Comparison of ENCODE assay signal across 8 cellular contexts in the genomic region with DNA sequence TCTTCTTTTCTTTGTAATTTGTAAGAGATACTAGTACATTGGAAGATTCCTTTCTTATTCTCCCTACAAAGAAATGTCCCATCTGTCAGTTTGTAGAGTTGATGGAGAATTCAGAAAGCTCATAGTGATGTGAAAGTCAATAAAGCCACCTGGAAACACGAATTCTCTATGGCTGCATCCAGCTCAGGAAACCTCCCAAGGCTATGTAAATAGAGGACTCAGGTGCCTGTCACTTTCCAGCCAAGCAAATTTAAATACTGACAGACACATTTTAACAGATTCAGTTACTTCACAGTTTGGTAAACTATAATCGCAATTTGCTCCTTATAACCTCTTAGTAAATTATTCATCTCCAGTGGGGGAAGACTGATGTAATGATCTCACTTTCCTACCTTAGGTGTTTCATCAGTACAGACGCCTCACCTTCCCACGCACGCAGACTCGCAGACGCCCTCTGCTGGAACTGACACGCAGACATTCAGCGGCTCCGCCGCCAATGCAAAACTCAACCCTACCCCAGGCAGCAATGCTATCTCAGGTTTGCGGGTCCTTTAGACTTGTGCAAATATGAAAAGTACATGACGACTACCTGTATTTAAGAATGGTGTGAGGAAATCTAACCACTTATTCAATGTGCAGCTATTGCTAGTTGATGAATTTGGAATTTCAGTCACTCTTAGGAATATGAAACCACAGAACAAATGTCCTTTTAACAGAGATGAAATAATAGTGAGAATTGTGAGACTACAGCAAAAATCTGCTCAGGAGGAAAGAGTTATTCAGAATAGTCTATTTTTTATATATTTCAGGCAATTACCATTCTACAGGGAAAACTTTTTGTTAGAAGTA.
DNase-seq lines count a peak whose midpoint lies in the region; ATAC-seq, FAIRE-seq and TF ChIP-seq lines count a peak whose summit lies in the region.

No MANE protein-coding gene starts in this region.

- H4K8ac ChIP-seq in IMR-90 (ENCODE audit: low read depth in 2 of 2, low read length in 2 of 2) = no peak overlapping the region

- H3K9ac ChIP-seq in IMR-90 (ENCODE audit: low read depth, low read length) = no peak overlapping the region
- no peak overlapping the region for H3K9ac ChIP-seq in HepG2 (ENCODE audit: insufficient read depth, low read depth, low read length)

- no peak overlapping the region for H3K18ac ChIP-seq in IMR-90 (ENCODE audit: low read depth, low read length)

- peak; percentile 50 for TF ChIP-seq RAD21 in IMR-90 (IDR thresholded peaks at IDR 0.05; ENCODE audit: low read length)
- 0 out of 2 replicates have a peak, but pooled peaks have one; percentile 18 for TF ChIP-seq RAD21 in HepG2 (CRISPR knock-in tag; IDR thresholded peaks at IDR 0.05)

- no peak overlapping the region for H3K4me3 ChIP-seq in CD4-positive, alpha-beta memory T cell (ENCODE audit: low read length in 2 of 2)
- peak overlapping the region; percentile 23; the same call in 1 of the 2 replicates for H3K4me3 ChIP-seq in IMR-90 (ENCODE audit: insufficient read depth, low read depth, low read length)
- no peak overlapping the region for H3K4me3 ChIP-seq in bronchial epithelial cell (ENCODE audit: low read depth, low read length)
- no peak overlapping the region for H3K4me3 ChIP-seq in HepG2 (replicated peaks in 1 of 3; ENCODE audit: insufficient read depth in 1 of 3, low read depth in 2 of 3, low read length in 3 of 3)

- peak; percentile 60 for TF ChIP-seq CTCF in IMR-90 (conservative IDR thresholded peaks at IDR 0.05; ENCODE audit: low read depth, low read length)
- TF ChIP-seq CTCF in bronchial epithelial cell (IDR thresholded peaks at IDR 0.05; ENCODE audit: insufficient read depth, low read length, severe bottlenecking) = peak; percentile 91
- TF ChIP-seq CTCF in HepG2 (CRISPR knock-in tag; IDR thresholded peaks at IDR 0.05) = peak; percentile 79

- intact Hi-C loops in CD4-positive, alpha-beta memory T cell (cut with micrococcal nuclease) = loop anchor here (1.0 to 10.0 kb wide), 5 partner anchors 8 to 597 kb away; no protein-coding TSS in a partner anchor
- intact Hi-C loops in IMR-90 (cut with micrococcal nuclease) (no loop called here), HepG2 (cut with micrococcal nuclease; ENCODE audit: unreplicated experiment) (loop anchor here (5.0 kb wide), 1 partner anchor 612 kb away; no protein-coding TSS in a partner anchor)

- DNase-seq in CD4-positive, alpha-beta memory T cell = peak; percentile 60 to 72 (median 66)
- DNase-seq in IMR-90 (peak; percentile 28), bronchial epithelial cell (ENCODE audit: low read depth) (peak; percentile 81), HepG2 (ENCODE audit: low spot score) (peak; percentile 30), KG1 (lab: John Stamatoyannopoulos, UW) (no peak), DMS79 (lab: John Stamatoyannopoulos, UW) (no peak)
- DNase-seq in activated CD4-positive, CD25-positive, alpha-beta regulatory T cell (lab: John Stamatoyannopoulos, UW) = peak; percentile 40 to 66 (median 51)
- DNase-seq in stimulated activated CD4-positive, alpha-beta T cell treated with anti-CD3 and anti-CD28 coated beads, TNF-alpha, amount 100 ng/mL, for 48 hours (ENCODE audit: low read depth in 3 of 3) = peak; percentile 52 to 74 (median 66)

- no peak overlapping the region for H3K4ac ChIP-seq in IMR-90 (ENCODE audit: low read depth, low read length)

- no peaks in the 10 kb centered on the region for H3K79me2 ChIP-seq in HepG2 (ENCODE audit: insufficient read depth, low read length)

- H3K4me2 ChIP-seq in IMR-90 (ENCODE audit: low read depth, low read length) (peak overlapping the region; percentile 79), HepG2 (ENCODE audit: low read depth, low read length) (no peak overlapping the region)

- H2BK5ac ChIP-seq in IMR-90 (ENCODE audit: low read depth, low read length, poor library complexity, severe bottlenecking) = no peak overlapping the region

- no peak overlapping the region for H4K5ac ChIP-seq in IMR-90 (ENCODE audit: low read depth, low read length)

- no peaks in the 10 kb centered on the region for H3K27me3 ChIP-seq in CD4-positive, alpha-beta memory T cell (ENCODE audit: insufficient read depth, low read length)
- no peaks in the 10 kb centered on the region for H3K27me3 ChIP-seq in IMR-90 (ENCODE audit: control insufficient read depth, insufficient read depth, low read length)
- peaks cover 4% of the 10 kb centered on the region for H3K27me3 ChIP-seq in bronchial epithelial cell (ENCODE audit: control insufficient read depth, insufficient read depth, low read length)
- no peaks in the 10 kb centered on the region for H3K27me3 ChIP-seq in HepG2 (ENCODE audit: control insufficient read depth in 1 of 2, insufficient read depth in 2 of 2, low read length in 2 of 2)

- dilution Hi-C loops in IMR-90 (cut with HindIII; ENCODE audit: low sequenced_read_pairs, unreplicated experiment) = no loop called here

- FAIRE-seq in bronchial epithelial cell (lab: Jason Lieb, UNC) (peak; percentile 40), HepG2 (lab: Jason Lieb, UNC) (peak; percentile 59)

- in situ Hi-C loops in IMR-90 (cut with MboI; ENCODE audit: low sequenced_read_pairs) = loop anchor here (25.0 kb wide), 2 partner anchors 787 to 1162 kb away; partner anchors contain the start of genes C1orf53 and LHX9
- in situ Hi-C loops in HepG2 (cut with HindIII; ENCODE audit: extremely low pct_ligation_motif_present, low pct_unique_long_range_greater_than_20kb) = loop anchor here (25.0 kb wide), 1 partner anchor 612 kb away; no protein-coding TSS in a partner anchor

- peaks cover 59 to 82% (median 70%) of the 10 kb centered on the region in 4 donors for H3K4me1 Mint-ChIP-seq in CD4-positive, alpha-beta memory T cell

- no CpG with 5 or more reads among the region's 13 CpGs for WGBS in IMR-90 (ENCODE audit: extremely low coverage in 2 of 2, insufficient read length in 1 of 2), 2 experiments
- WGBS in HepG2 (ENCODE audit: low lambda C conversion rate) = 2% methylated on average over 13 of the region's 13 CpGs

- H4K20me1 ChIP-seq in IMR-90 (ENCODE audit: insufficient read depth, low read length) (no peaks in the 10 kb centered on the region), HepG2 (ENCODE audit: insufficient read depth, low read length) (no peaks in the 10 kb centered on the region)

- POLR2A ChIA-PET in CD4-positive, alpha-beta memory T cell (lab: Charles Lee; ENCODE audit: partially characterized antibody) = interaction anchor here (0.9 to 5.0 kb wide), 4 partner anchors 11 to 180 kb away, joined by 3 to 36 read pairs (median 26); no protein-coding TSS in a partner anchor
- POLR2A ChIA-PET in IMR-90 (lab: Charles Lee; ENCODE audit: unreplicated experiment) (no interaction called here), HepG2 (lab: Yijun Ruan, JAX) (no interaction called here)

- H3K27me3 Mint-ChIP-seq in CD4-positive, alpha-beta memory T cell = no peaks in the 10 kb centered on the region

- peaks cover 3% of the 10 kb centered on the region; the same call in 1 of the 2 replicates for H3K9me1 ChIP-seq in IMR-90 (ENCODE audit: insufficient read depth, low read length)

- H4K91ac ChIP-seq in IMR-90 (ENCODE audit: insufficient read depth, low read depth, low read length) = no peak overlapping the region

- H3K9me3 ChIP-seq in CD4-positive, alpha-beta memory T cell (ENCODE audit: control insufficient read depth in 1 of 2, low read length in 2 of 2) = no peaks in the 10 kb centered on the region
- H3K9me3 ChIP-seq in IMR-90 (ENCODE audit: control insufficient read depth, insufficient read depth, low read length) = no peaks in the 10 kb centered on the region
- no peaks in the 10 kb centered on the region for H3K9me3 ChIP-seq in HepG2 (ENCODE audit: low read length)

- H2AK9ac ChIP-seq in IMR-90 (replicated peaks; ENCODE audit: low read depth, low read length, poor library complexity) = no peak overlapping the region

- H2BK120ac ChIP-seq in IMR-90 (ENCODE audit: low read depth, low read length) = no peak overlapping the region

- BruUV-seq in IMR-90 (replicated peaks; lab: Mats Ljungman, UMichigan) (no TSS peak), HepG2 (replicated peaks; lab: Mats Ljungman, UMichigan) (no TSS peak)

- no peak for TF ChIP-seq POLR2A in IMR-90 (IDR thresholded peaks at IDR 0.05; ENCODE audit: low read depth, low read length)
- TF ChIP-seq POLR2A in HepG2 (IDR thresholded peaks at IDR 0.05; ENCODE audit: insufficient read depth in 1 of 2, low read depth in 2 of 2, low read length in 2 of 2) = no peak

- peaks cover 71% of the 10 kb centered on the region for H3K36me3 ChIP-seq in CD4-positive, alpha-beta memory T cell (ENCODE audit: insufficient read depth, low read length)
- H3K36me3 ChIP-seq in IMR-90 (ENCODE audit: control insufficient read depth, insufficient read depth, low read length) = no peaks in the 10 kb centered on the region
- H3K36me3 ChIP-seq in bronchial epithelial cell (ENCODE audit: control insufficient read depth, insufficient read depth, low read length) = no peaks in the 10 kb centered on the region
- H3K36me3 ChIP-seq in HepG2 (replicated peaks in 1 of 2; ENCODE audit: control insufficient read depth in 1 of 2, insufficient read depth in 2 of 2, low read length in 2 of 2) = no peaks in the 10 kb centered on the region

- no peaks in the 10 kb centered on the region for H3K9me3 Mint-ChIP-seq in CD4-positive, alpha-beta memory T cell

- no peak overlapping the region for H3K56ac ChIP-seq in IMR-90 (ENCODE audit: extremely low read depth, insufficient read depth, low read length)

- ATAC-seq in IMR-90 (ENCODE audit: low read depth) = peak; percentile 71
- peak; percentile 99 for ATAC-seq in HepG2

- peaks cover 63 to 75% of the 10 kb centered on the region in 2 donors for H3K36me3 Mint-ChIP-seq in CD4-positive, alpha-beta memory T cell

- peak overlapping the region; percentile 33 for H3K27ac ChIP-seq in CD4-positive, alpha-beta memory T cell (ENCODE audit: low read depth, low read length)
- H3K27ac ChIP-seq in IMR-90 (ENCODE audit: insufficient read depth, low read length) = no peak overlapping the region
- no peak overlapping the region for H3K27ac ChIP-seq in HepG2 (ENCODE audit: extremely low read length, insufficient read depth, low read length)

- H3K79me1 ChIP-seq in IMR-90 (ENCODE audit: low read depth in 1 of 2, low read length in 2 of 2) = no peaks in the 10 kb centered on the region

- no peak overlapping the region for H2BK15ac ChIP-seq in IMR-90 (ENCODE audit: low read depth, low read length)

- peaks cover 87% of the 10 kb centered on the region for H3K4me1 ChIP-seq in CD4-positive, alpha-beta memory T cell (ENCODE audit: insufficient read depth, low read length)
- no peaks in the 10 kb centered on the region for H3K4me1 ChIP-seq in IMR-90 (ENCODE audit: control insufficient read depth, insufficient read depth, low read length)
- no peaks in the 10 kb centered on the region for H3K4me1 ChIP-seq in HepG2 (ENCODE audit: insufficient read depth, low read length)

- no peak overlapping the region for H2AFZ ChIP-seq in IMR-90 (replicated peaks; ENCODE audit: low read length, poor library complexity)
- no peak overlapping the region for H2AFZ ChIP-seq in HepG2 (ENCODE audit: low read length)

- no peak overlapping the region for H2AK5ac ChIP-seq in IMR-90 (ENCODE audit: low read depth, low read length)

- H3K27ac Mint-ChIP-seq in CD4-positive, alpha-beta memory T cell = peak overlapping the region; percentile 85 to 91 (median 87)

- peak overlapping the region in 6 of 8 donors; percentile 26 to 76 (median 52) for H3K4me3 Mint-ChIP-seq in CD4-positive, alpha-beta memory T cell

- TF ChIP-seq EP300 in HepG2 (IDR thresholded peaks at IDR 0.05; ENCODE audit: low read depth in 2 of 2, low read length in 2 of 2) = no peak
- no peak for TF ChIP-seq EP300 in HepG2 (CRISPR knock-in tag; IDR thresholded peaks at IDR 0.05; ENCODE audit: borderline replicate concordance)

- CTCF ChIA-PET in CD4-positive, alpha-beta memory T cell (lab: Charles Lee; ENCODE audit: partially characterized antibody) = interaction anchor here (0.7 to 3.9 kb wide), 9 partner anchors 9 to 180 kb away, joined by 3 to 27 read pairs (median 4); no protein-coding TSS in a partner anchor
- CTCF ChIA-PET in IMR-90 (lab: Yijun Ruan, JAX) = no interaction called here
- CTCF ChIA-PET in HepG2 (lab: Yijun Ruan, JAX; ENCODE audit: low intra/inter-chr PET ratio, low total read pairs) = no interaction called here

- no peak overlapping the region for H2BK20ac ChIP-seq in IMR-90 (ENCODE audit: low read depth, low read length)

- H3K14ac ChIP-seq in IMR-90 (replicated peaks; ENCODE audit: low read depth, low read length) = no peak overlapping the region

- H3K23ac ChIP-seq in IMR-90 (ENCODE audit: low read depth, low read length) = no peak overlapping the region

Comparison
In these comparisons a context has a peak if more than half of its experiments do, and no peak if none do; other contexts are left out.
1. DNase-seq: peak in CD4-positive, alpha-beta memory T cell (5 of 5), IMR-90 (single experiment), activated CD4-positive, CD25-positive, alpha-beta regulatory T cell (4 of 4), bronchial epithelial cell (single experiment), HepG2 (single experiment) and stimulated activated CD4-positive, alpha-beta T cell treated with anti-CD3 and anti-CD28 coated beads, TNF-alpha, amount 100 ng/mL, for 48 hours (3 of 3); none in KG1 (single experiment) and DMS79 (single experiment).
2. Peak in every context shown above with its lines, with median percentiles within 50 percentile points of each other: CTCF ChIP-seq.